29 cellular contexts compared by ENCODE assay signal in the genomic region with DNA sequence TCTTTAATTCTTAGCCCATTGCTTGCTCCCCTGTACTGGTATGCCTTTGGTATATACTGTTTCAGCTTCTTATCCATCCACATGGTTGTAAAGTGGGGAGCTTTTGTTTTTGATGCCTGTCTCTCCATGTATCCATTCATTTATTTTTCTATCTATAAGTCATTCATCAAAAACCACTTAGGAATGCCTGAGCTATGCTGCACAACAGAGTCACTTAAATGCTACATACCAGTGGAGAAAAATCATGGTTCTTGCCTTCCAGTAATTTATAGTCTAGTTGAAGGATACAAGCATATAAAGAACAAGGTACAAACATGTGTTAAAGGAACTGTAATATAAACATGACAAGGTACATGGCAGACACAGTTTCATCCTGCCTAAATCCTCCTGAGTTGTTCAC.
"Had no signal": no experiment of that assay in that cellular context is flagged by ENCODE, and none has a peak within 500 bp of the region (broad histone marks: within the 10 kb centered on the region; RNA-seq: fewer than 3 reads in every experiment).

No MANE protein-coding gene starts in this region.

- H3K9me3 Mint-ChIP-seq: neural progenitor cell; stimulated activated naive B cell treated with anti-CD40 and anti-IgM and Interleukin-4, amounts not matched to agents 10 μg/mL and 1 μg/mL and 100 μg/mL, for 72 hours had no signal

- FAIRE-seq: islet of Langerhans, kidney had no signal

- H3K4me1 ChIP-seq: left lung, lower lobe of right lung, neural progenitor cell, right atrium auricular region, suprapubic skin, tibial artery, upper lobe of right lung, uterus had no signal

- DNase-seq: hippocampal formation; kidney; left colon; left lung; lower lobe of right lung; mammary epithelial cell; mesenchymal stem cell; naive thymus-derived CD8-positive, alpha-beta T cell; nephron progenitor cell; occipital lobe; stimulated activated CD4-positive, alpha-beta T cell treated with anti-CD3 and anti-CD28 coated beads, Interleukin-12 subunit alpha, Interleukin-12 subunit beta, amount 100 ng/mL, for 4 hours; stimulated activated CD4-positive, alpha-beta T cell treated with anti-CD3 and anti-CD28 coated beads, Interleukin-15, amount 100 ng/mL, for 24 hours; stimulated activated CD4-positive, alpha-beta T cell treated with anti-CD3 and anti-CD28 coated beads, Interleukin-2, amount 100 ng/mL, for 24 hours; stimulated activated CD4-positive, alpha-beta T cell treated with anti-CD3 and anti-CD28 coated beads, Interleukin-4, amount 100 ng/mL, for 1 hour; stimulated activated naive B cell treated with anti-CD40 and anti-IgM and Interleukin-4, amounts not matched to agents 10 μg/mL and 1 μg/mL and 100 μg/mL, for 72 hours; tibial artery; trophoblast cell; upper lobe of right lung; uterus had no signal

- H3K27ac Mint-ChIP-seq: nephron progenitor cell; neural progenitor cell; stimulated activated naive B cell treated with anti-CD40 and anti-IgM and Interleukin-4, amounts not matched to agents 10 μg/mL and 1 μg/mL and 100 μg/mL, for 72 hours; stimulated activated naive CD8-positive, alpha-beta T cell treated with anti-CD3 and anti-CD28 coated beads, Interleukin-15, Interleukin-2, amounts not matched to agents 100 ng/mL and 50 ng/mL, for 24 hours had no signal

- H3K4me3 Mint-ChIP-seq: naive thymus-derived CD8-positive, alpha-beta T cell; nephron progenitor cell; neural progenitor cell; stimulated activated naive B cell treated with anti-CD40 and anti-IgM and Interleukin-4, amounts not matched to agents 10 μg/mL and 1 μg/mL and 100 μg/mL, for 72 hours; stimulated activated naive CD8-positive, alpha-beta T cell treated with anti-CD3 and anti-CD28 coated beads, Interleukin-15, Interleukin-2, amounts not matched to agents 100 ng/mL and 50 ng/mL, for 24 hours had no signal

- H3K27me3 Mint-ChIP-seq: naive thymus-derived CD8-positive, alpha-beta T cell; stimulated activated naive B cell treated with anti-CD40 and anti-IgM and Interleukin-4, amounts not matched to agents 10 μg/mL and 1 μg/mL and 100 μg/mL, for 72 hours; stimulated activated naive CD8-positive, alpha-beta T cell treated with anti-CD3 and anti-CD28 coated beads, Interleukin-15, Interleukin-2, amounts not matched to agents 100 ng/mL and 50 ng/mL, for 24 hours had no signal

- H3K4me3 ChIP-seq: left lung, lower lobe of right lung, neural progenitor cell, right atrium auricular region, skin epidermis, suprapubic skin, thoracic aorta, tibial artery, upper lobe of right lung, uterus had no signal

- H3K27ac ChIP-seq: left lung, lower lobe of right lung, neural progenitor cell, neutrophil, parathyroid adenoma, right atrium auricular region, skin epidermis, suprapubic skin, thoracic aorta, tibial artery, upper lobe of right lung, uterus had no signal

- ATAC-seq: left colon; left lung; lower lobe of right lung; naive thymus-derived CD8-positive, alpha-beta T cell; sciatic nerve; stimulated activated naive B cell treated with anti-CD40 and anti-IgM and Interleukin-4, amounts not matched to agents 10 μg/mL and 1 μg/mL and 100 μg/mL, for 72 hours; upper lobe of right lung had no signal

- H3K79me2 ChIP-seq: parathyroid adenoma had no signal

- H3K9me3 ChIP-seq: left lung, lower lobe of right lung, neutrophil, right atrium auricular region, suprapubic skin, thoracic aorta, tibial artery, upper lobe of right lung, uterus had no signal

- H3K9ac ChIP-seq: neural progenitor cell, parathyroid adenoma had no signal

- H3K27me3 ChIP-seq: left lung, neural progenitor cell, neutrophil, right atrium auricular region, suprapubic skin, tibial artery, upper lobe of right lung, uterus had no signal

- H2AFZ ChIP-seq: neural progenitor cell, parathyroid adenoma had no signal

- H3K4me2 ChIP-seq: neural progenitor cell had no signal

- H3K36me3 ChIP-seq: left lung, lower lobe of right lung, neural progenitor cell, neutrophil, right atrium auricular region, suprapubic skin, thoracic aorta, tibial artery, upper lobe of right lung, uterus had no signal
